ENCODE assay signal across 12 cellular contexts in the genomic region with DNA sequence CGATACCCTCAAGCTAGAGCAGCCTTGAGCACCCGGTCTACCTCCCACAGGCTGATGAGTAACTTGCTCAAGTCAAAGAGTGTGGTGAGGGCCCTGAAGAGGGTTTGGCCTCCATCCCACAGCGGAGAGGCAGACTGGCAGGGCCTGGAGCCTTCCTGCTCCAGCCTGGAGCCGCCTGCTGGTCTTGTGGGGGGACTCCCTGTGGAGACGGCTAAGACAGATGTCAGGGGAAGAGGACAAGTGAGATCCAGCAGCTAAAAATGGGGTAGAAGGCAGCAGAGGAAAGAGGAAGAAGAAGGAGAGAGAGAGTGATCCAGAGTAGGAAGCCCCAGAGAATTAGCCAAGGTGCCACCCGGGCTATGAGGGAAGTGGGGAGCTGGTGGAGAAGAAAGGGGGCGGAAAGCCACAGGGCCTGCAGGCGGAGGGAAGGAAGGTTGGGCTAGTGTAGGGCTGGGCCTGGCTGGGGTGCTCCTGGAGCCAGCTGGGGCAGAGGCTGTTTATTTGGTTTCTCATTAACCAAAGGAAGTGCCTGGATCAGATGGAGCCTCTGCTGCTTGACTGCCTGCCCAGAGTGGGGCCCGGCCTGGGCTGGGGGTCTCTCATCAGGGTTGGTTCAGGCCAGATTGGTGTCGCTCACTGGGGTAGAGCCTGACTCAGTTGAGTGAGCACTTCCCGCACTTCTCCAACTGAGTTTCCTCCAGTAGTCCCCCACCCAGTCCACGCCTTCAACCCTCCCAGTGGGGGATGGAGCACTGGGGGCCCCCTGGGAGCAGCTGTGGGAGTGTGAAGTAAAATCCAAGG. TPM values are rescaled to one million over a fixed set of nuclear protein-coding genes. Genes with fewer than 3 reads are reported as not detected.
DNase-seq lines count a peak whose midpoint lies in the region; ATAC-seq, FAIRE-seq and TF ChIP-seq lines count a peak whose summit lies in the region.
"Had no signal": no experiment of that assay in that cellular context is flagged by ENCODE, and none has a peak within 500 bp of the region (broad histone marks: within the 10 kb centered on the region; RNA-seq: fewer than 3 reads in every experiment).

No MANE protein-coding gene starts in this region.

- no peak overlapping the region for H3K4me3 Mint-ChIP-seq in central memory CD8-positive, alpha-beta T cell
- no peak overlapping the region for H3K4me3 Mint-ChIP-seq in activated naive CD8-positive, alpha-beta T cell treated with anti-CD3 and anti-CD28 coated beads for 36 hours
- H3K4me3 Mint-ChIP-seq: activated CD4-positive, alpha-beta T cell treated with anti-CD3 and anti-CD28 coated beads for 36 hours had no signal

- no peaks in the 10 kb centered on the region for H3K27me3 ChIP-seq in right atrium auricular region
- H3K27me3 ChIP-seq in liver (ENCODE audit: control insufficient read depth in 4 of 4, insufficient read depth in 4 of 4, low read length in 3 of 4): no peaks in the 10 kb centered on the region

- H3K4me3 ChIP-seq in right atrium auricular region: no peak overlapping the region
- H3K4me3 ChIP-seq in liver (ENCODE audit: low read depth in 1 of 3, low read length in 3 of 3): no peak overlapping the region
- no peak overlapping the region for H3K4me3 ChIP-seq in urinary bladder (ENCODE audit: low read depth, low read length)

- H3K9ac ChIP-seq in liver (ENCODE audit: low read depth in 1 of 2, low read length in 2 of 2): no peak overlapping the region

- no peak for DNase-seq in Right ventricle myocardium inferior (ENCODE audit: missing footprints)
- no peak for DNase-seq in right atrium auricular region (ENCODE audit: low spot score)
- no peak for DNase-seq in central memory CD8-positive, alpha-beta T cell (ENCODE audit: low spot score in 2 of 2)
- DNase-seq in activated naive CD8-positive, alpha-beta T cell treated with anti-CD3 and anti-CD28 coated beads for 36 hours: no peak
- DNase-seq in D721Med (ENCODE audit: insufficient read length, low spot score): no peak
- DNase-seq: activated CD4-positive, alpha-beta T cell treated with anti-CD3 and anti-CD28 coated beads for 36 hours; activated naive CD4-positive, alpha-beta T cell had no signal

- no peaks in the 10 kb centered on the region for H3K9me3 Mint-ChIP-seq in central memory CD8-positive, alpha-beta T cell
- H3K9me3 Mint-ChIP-seq in activated naive CD8-positive, alpha-beta T cell treated with anti-CD3 and anti-CD28 coated beads for 36 hours: no peaks in the 10 kb centered on the region

- H3K4me1 ChIP-seq in right atrium auricular region: peaks cover 0 to 13% of the 10 kb centered on the region in 2 donors
- H3K4me1 ChIP-seq in liver (ENCODE audit: control insufficient read depth in 4 of 4, insufficient read depth in 4 of 4, low read length in 3 of 4): peaks cover 16 to 40% (median 26%) of the 10 kb centered on the region in 4 donors
- no peaks in the 10 kb centered on the region for H3K4me1 ChIP-seq in urinary bladder (ENCODE audit: insufficient read depth)

- H3K36me3 ChIP-seq in right atrium auricular region: peaks cover 33% of the 10 kb centered on the region
- H3K36me3 ChIP-seq in liver (ENCODE audit: control insufficient read depth in 4 of 4, insufficient read depth in 3 of 4, low read depth in 1 of 4, low read length in 3 of 4): peaks cover 0 to 2% (median 0%) of the 10 kb centered on the region in 4 donors
- H3K36me3 ChIP-seq in urinary bladder (ENCODE audit: insufficient read depth): peaks cover 2% of the 10 kb centered on the region

- FAIRE-seq in D721Med (lab: Jason Lieb, UNC): no peak
- FAIRE-seq: endometrium had no signal

- peaks cover 2% of the 10 kb centered on the region for H3K36me3 Mint-ChIP-seq in central memory CD8-positive, alpha-beta T cell (ENCODE audit: insufficient read depth)
- no peaks in the 10 kb centered on the region for H3K36me3 Mint-ChIP-seq in activated naive CD8-positive, alpha-beta T cell treated with anti-CD3 and anti-CD28 coated beads for 36 hours

- ATAC-seq in Right ventricle myocardium inferior: peak; percentile 54
- ATAC-seq in central memory CD8-positive, alpha-beta T cell (replicated peaks; ENCODE audit: extremely low read depth, poor library complexity, severe bottlenecking): no peak
- ATAC-seq in activated CD4-positive, CD25-positive, alpha-beta regulatory T cell treated with anti-CD3 and anti-CD28 coated beads, Interleukin-2, amount 50 U/mL, for 24 hours: no peak
- ATAC-seq: activated CD4-positive, alpha-beta T cell treated with anti-CD3 and anti-CD28 coated beads for 36 hours; Panc1 had no signal

- intact Hi-C loops in Right ventricle myocardium inferior (cut with DNase I): no loop called here

- 54% methylated on average over 12 of the region's 12 CpGs for WGBS in liver
- WGBS in urinary bladder: 64% methylated on average over 12 of the region's 12 CpGs

- H3K27me3 Mint-ChIP-seq in central memory CD8-positive, alpha-beta T cell: no peaks in the 10 kb centered on the region
- H3K27me3 Mint-ChIP-seq in activated naive CD8-positive, alpha-beta T cell treated with anti-CD3 and anti-CD28 coated beads for 36 hours: no peaks in the 10 kb centered on the region
- H3K27me3 Mint-ChIP-seq: activated CD4-positive, alpha-beta T cell treated with anti-CD3 and anti-CD28 coated beads for 36 hours had no signal

- H3K4me1 Mint-ChIP-seq in central memory CD8-positive, alpha-beta T cell: no peaks in the 10 kb centered on the region
- no peaks in the 10 kb centered on the region for H3K4me1 Mint-ChIP-seq in activated naive CD8-positive, alpha-beta T cell treated with anti-CD3 and anti-CD28 coated beads for 36 hours
- H3K4me1 Mint-ChIP-seq: activated CD4-positive, alpha-beta T cell treated with anti-CD3 and anti-CD28 coated beads for 36 hours had no signal

- no peak for TF ChIP-seq CTCF in right atrium auricular region (IDR thresholded peaks at IDR 0.05)
- TF ChIP-seq CTCF in liver (IDR thresholded peaks at IDR 0.05; ENCODE audit: low read depth, low read length, missing input control): no peak
- TF ChIP-seq CTCF in D721Med (IDR thresholded peaks at IDR 0.05; ENCODE audit: insufficient read depth, missing control alignments): no peak

- peak in 1 of 2 donors; percentile 10 for TF ChIP-seq RAD21 in liver (IDR thresholded peaks at IDR 0.05)

- H3K27ac Mint-ChIP-seq in central memory CD8-positive, alpha-beta T cell (ENCODE audit: low read depth): peak overlapping the region; percentile 21
- H3K27ac Mint-ChIP-seq in activated naive CD8-positive, alpha-beta T cell treated with anti-CD3 and anti-CD28 coated beads for 36 hours: no peak overlapping the region
- H3K27ac Mint-ChIP-seq: activated CD4-positive, alpha-beta T cell treated with anti-CD3 and anti-CD28 coated beads for 36 hours had no signal

- H3K27ac ChIP-seq in right atrium auricular region (no peak overlapping the region), liver (ENCODE audit: low read depth in 1 of 2, low read length in 2 of 2) (no peak overlapping the region), urinary bladder (ENCODE audit: low read depth) (peak overlapping the region; percentile 74)

- H3K9me3 ChIP-seq in right atrium auricular region (no peaks in the 10 kb centered on the region), liver (ENCODE audit: control insufficient read depth in 4 of 4, low read length in 3 of 4) (no peaks in the 10 kb centered on the region)

TF ChIP-seq in liver, 16 proteins besides CTCF, POLR2A, EP300 and RAD21:
- TF ChIP-seq TAF1 (conservative IDR thresholded peaks at IDR 0.05) (no peak), HNF4G (IDR thresholded peaks at IDR 0.05) (no peak), FOXA2 (IDR thresholded peaks at IDR 0.05) (no peak), HNF4A (conservative IDR thresholded peaks at IDR 0.05) (peak in 1 of 2 donors; percentile 13), GABPA (IDR thresholded peaks at IDR 0.05 in 1 of 2, conservative IDR thresholded peaks at IDR 0.05 in 1 of 2) (no peak), SP1 (IDR thresholded peaks at IDR 0.05) (peak; percentile 32)

RNA-seq across cellular contexts. Expression of gene EFNB1, which starts 14.2 kb away (rescaled TPM):
- total RNA-seq in Right ventricle myocardium inferior (18.0 TPM), right atrium auricular region (10 to 100 TPM; 23.7 to 42.4 TPM), liver (1 to 10 TPM; 8.3 to 8.9 TPM), urinary bladder (30.5 TPM)
- polyA plus RNA-seq in liver (1 to 10 TPM; 3.6 to 7.9 TPM), urinary bladder (40.1 TPM)
- 1 to 10 TPM; 4.3 to 4.5 TPM for total RNA-seq in activated naive CD8-positive, alpha-beta T cell treated with anti-CD3 and anti-CD28 coated beads for 36 hours
